8 cellular contexts compared by ENCODE assay signal in the genomic region with DNA sequence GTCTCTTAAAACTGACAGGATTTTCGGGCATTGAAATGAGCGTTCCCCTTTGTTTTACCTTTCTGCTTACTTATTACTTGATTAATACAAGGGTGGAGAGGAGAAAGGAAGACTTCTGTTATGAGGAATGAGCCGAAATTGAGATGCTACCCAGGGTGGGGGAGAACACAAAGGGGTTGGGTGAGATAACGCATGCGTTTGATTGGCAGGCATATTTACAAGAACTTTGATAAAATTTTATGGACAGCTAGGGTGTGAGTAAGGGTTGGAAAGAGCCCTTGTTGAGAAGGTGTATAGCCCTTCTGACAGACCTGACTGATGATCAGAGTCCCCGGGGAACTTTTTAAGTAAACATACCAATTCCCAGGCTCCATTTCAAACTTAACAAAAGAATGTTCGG. TPM values are rescaled to one million over a fixed set of nuclear protein-coding genes. Genes with fewer than 3 reads are reported as not detected.
DNase-seq lines count a peak whose midpoint lies in the region; ATAC-seq and TF ChIP-seq lines count a peak whose summit lies in the region.

No MANE protein-coding gene starts in this region.

- POLR2A ChIA-PET in MCF 10A (lab: Yijun Ruan, JAX) = interaction anchor here (0.6 to 4.6 kb wide), 8 partner anchors 8 to 185 kb away, joined by 3 to 84 read pairs (median 6); a partner anchor contains a TSS

- H3K4me3 Mint-ChIP-seq in MCF 10A (ENCODE audit: unreplicated experiment) = peak overlapping the region; percentile 85

- H3K9me3 ChIP-seq in mononuclear cell (ENCODE audit: low read depth, low read length) = no peaks in the 10 kb centered on the region

- no peaks in the 10 kb centered on the region for H3K27me3 ChIP-seq in mononuclear cell (ENCODE audit: insufficient read depth, low read length)

- TF ChIP-seq CTCF in MCF 10A (IDR thresholded peaks at IDR 0.05; ENCODE audit: unreplicated experiment) = no peak

- peak overlapping the region; percentile 90 for H3K4me3 ChIP-seq in mononuclear cell (ENCODE audit: low read length)

- H3K27ac Mint-ChIP-seq in MCF 10A (ENCODE audit: low read depth, unreplicated experiment) = peak overlapping the region; percentile 97

- peaks cover 28% of the 10 kb centered on the region for H3K4me1 Mint-ChIP-seq in MCF 10A (ENCODE audit: insufficient read depth, unreplicated experiment)

- peaks cover 56% of the 10 kb centered on the region for H3K4me1 ChIP-seq in mononuclear cell (ENCODE audit: insufficient read depth, low read length)

- H3K27me3 Mint-ChIP-seq in MCF 10A (ENCODE audit: insufficient read depth, unreplicated experiment) = no peaks in the 10 kb centered on the region

- BruUV-seq in MCF 10A (replicated peaks; lab: Mats Ljungman, UMichigan) = no TSS peak

- CTCF ChIA-PET in MCF 10A (lab: Yijun Ruan, JAX) = no interaction called here

- H3K36me3 Mint-ChIP-seq in MCF 10A (ENCODE audit: insufficient read depth, unreplicated experiment) = peaks cover 21% of the 10 kb centered on the region

- intact Hi-C loops in MCF 10A (cut with micrococcal nuclease) = loop anchor here (5.0 kb wide), 1 partner anchor 829 kb away; no protein-coding TSS in a partner anchor

- peak; percentile 42 for DNase-seq in DMS53 (lab: John Stamatoyannopoulos, UW)
- DNase-seq in DMS53 treated with DMSO at 0.1 percent for 48 hours (lab: John Stamatoyannopoulos, UW; ENCODE audit: unreplicated experiment) = no peak
- DNase-seq in LoVo (ENCODE audit: low spot score) = peak; percentile 41
- DNase-seq in MCF 10A (ENCODE audit: unreplicated experiment) = no peak
- no peak for DNase-seq in stimulated activated CD8-positive, alpha-beta memory T cell treated with anti-CD3 and anti-CD28 coated beads, Interleukin-4, amount 100 ng/mL, for 48 hours

- ATAC-seq in HG03342 (IDR thresholded peaks at IDR 0.05; ENCODE audit: unreplicated experiment) = no peak
- ATAC-seq in GM18511 (IDR thresholded peaks at IDR 0.05; ENCODE audit: unreplicated experiment) = no peak

- H3K9me3 Mint-ChIP-seq in MCF 10A (ENCODE audit: unreplicated experiment) = no peaks in the 10 kb centered on the region

RNA-seq across cellular contexts. Expression of a gene that starts 1.8 kb away (rescaled TPM):
- total RNA-seq in MCF 10A (2022) = 42.3 and 64.5 TPM in 2 replicates
- total RNA-seq in mononuclear cell = 204 TPM

Comparison
In these comparisons a context has a peak if more than half of its experiments do, and no peak if none do; other contexts are left out.
1. DNase-seq: peak in DMS53 (single experiment) and LoVo (single experiment); none in DMS53 treated with DMSO at 0.1 percent for 48 hours (single experiment), MCF 10A (single experiment) and stimulated activated CD8-positive, alpha-beta memory T cell treated with anti-CD3 and anti-CD28 coated beads, Interleukin-4, amount 100 ng/mL, for 48 hours (single experiment).